ENCODE assay signal across 20 cellular contexts in the genomic region with DNA sequence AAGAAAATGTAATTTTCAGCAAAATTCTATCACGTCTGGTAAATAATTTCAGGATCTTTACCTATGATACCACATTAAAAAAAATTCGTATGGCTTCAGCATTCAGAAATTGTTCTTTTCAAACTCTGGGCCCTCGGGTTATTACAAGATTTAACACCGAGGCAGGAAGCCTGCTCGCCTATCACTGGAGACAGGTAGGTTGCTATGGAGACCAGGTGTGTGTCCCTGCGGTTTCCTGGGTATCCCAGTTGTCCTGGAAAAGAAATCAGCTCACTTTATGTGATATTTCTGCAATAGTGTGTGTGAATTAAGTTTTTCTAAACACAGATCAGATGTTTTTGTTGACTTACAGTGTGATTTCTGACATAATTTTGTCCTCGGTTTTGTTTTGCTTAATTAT.
"Had no signal": no experiment of that assay in that cellular context is flagged by ENCODE, and none has a peak within 500 bp of the region (broad histone marks: within the 10 kb centered on the region; RNA-seq: fewer than 3 reads in every experiment).

No MANE protein-coding gene starts in this region.

- ATAC-seq: esophagus mucosa; left ventricle myocardium superior; natural killer cell; stimulated activated effector memory CD8-positive, alpha-beta T cell treated with anti-CD3 and anti-CD28 coated beads, Interleukin-12 subunit alpha, Interleukin-12 subunit beta, amount 100 ng/mL, for 72 hours had no signal

- H3K4me1 ChIP-seq: sigmoid colon had no signal

- H3K27ac Mint-ChIP-seq: activated CD4-positive, alpha-beta T cell treated with anti-CD3 and anti-CD28 coated beads, Interleukin-2, amount 10 ng/mL, durations not matched to agents 24 days and 14 days; stimulated activated effector memory CD8-positive, alpha-beta T cell treated with anti-CD3 and anti-CD28 coated beads, Interleukin-12 subunit alpha, Interleukin-12 subunit beta, amount 100 ng/mL, for 72 hours had no signal

- H3K27me3 Mint-ChIP-seq: activated CD4-positive, alpha-beta T cell treated with anti-CD3 and anti-CD28 coated beads, Interleukin-2, amount 10 ng/mL, durations not matched to agents 24 days and 14 days; activated naive CD4-positive, alpha-beta T cell treated with anti-CD3 and anti-CD28 coated beads, Interleukin-2, amount 50 U/mL, for 24 hours; dendritic cell treated with granulocyte-macrophage colony-stimulating factor and Interleukin-4, amounts not matched to agents 40 ng/mL and 50 ng/mL, for 4 days had no signal

- DNase-seq: activated CD4-positive, alpha-beta T cell treated with anti-CD3 and anti-CD28 coated beads, Interleukin-2, amount 10 ng/mL, durations not matched to agents 24 days and 14 days; activated CD8-positive, alpha-beta memory T cell treated with anti-CD3 and anti-CD28 coated beads, Interleukin-2, amount 50 U/mL, for 4 hours; activated effector memory CD4-positive, alpha-beta T cell treated with anti-CD3 and anti-CD28 coated beads, Interleukin-2, amount 50 U/mL, for 16 hours; activated T-cell treated with anti-CD3 and anti-CD28 coated beads, Interleukin-2, amount 50 U/mL, for 48 hours; amniotic stem cell; effector CD8-positive, alpha-beta T cell; immature natural killer cell; kidney glomerular epithelial cell; left ventricle myocardium superior; natural killer cell; sigmoid colon; stimulated activated CD4-positive, alpha-beta T cell treated with anti-CD3 and anti-CD28 coated beads, Interleukin-4, amount 100 ng/mL, for 24 hours; stomach; trophoblast cell had no signal

- H3K9me3 ChIP-seq: neutrophil, sigmoid colon, stomach had no signal

- H3K27me3 ChIP-seq: cardiac muscle cell, neutrophil, sigmoid colon, stomach had no signal

- H3K36me3 ChIP-seq: cardiac muscle cell, sigmoid colon had no signal

- H3K36me3 Mint-ChIP-seq: natural killer cell; stimulated activated effector memory CD8-positive, alpha-beta T cell treated with anti-CD3 and anti-CD28 coated beads, Interleukin-12 subunit alpha, Interleukin-12 subunit beta, amount 100 ng/mL, for 72 hours had no signal

- H3K27ac ChIP-seq: cardiac muscle cell, neutrophil, sigmoid colon, stomach had no signal

- H3K4me3 ChIP-seq: cardiac muscle cell, sigmoid colon, stomach had no signal

- H3K9me3 Mint-ChIP-seq: activated CD4-positive, alpha-beta T cell treated with anti-CD3 and anti-CD28 coated beads, Interleukin-2, amount 10 ng/mL, durations not matched to agents 24 days and 14 days; dendritic cell treated with granulocyte-macrophage colony-stimulating factor and Interleukin-4, amounts not matched to agents 40 ng/mL and 50 ng/mL, for 4 days; immature natural killer cell; natural killer cell; stimulated activated effector memory CD8-positive, alpha-beta T cell treated with anti-CD3 and anti-CD28 coated beads, Interleukin-12 subunit alpha, Interleukin-12 subunit beta, amount 100 ng/mL, for 72 hours had no signal

- H3K4me3 Mint-ChIP-seq: activated CD4-positive, alpha-beta T cell treated with anti-CD3 and anti-CD28 coated beads, Interleukin-2, amount 10 ng/mL, durations not matched to agents 24 days and 14 days; dendritic cell treated with granulocyte-macrophage colony-stimulating factor and Interleukin-4, amounts not matched to agents 40 ng/mL and 50 ng/mL, for 4 days; immature natural killer cell; natural killer cell; stimulated activated effector memory CD8-positive, alpha-beta T cell treated with anti-CD3 and anti-CD28 coated beads, Interleukin-12 subunit alpha, Interleukin-12 subunit beta, amount 100 ng/mL, for 72 hours had no signal
